Comparison of ENCODE assay signal across 18 cellular contexts in the genomic region with DNA sequence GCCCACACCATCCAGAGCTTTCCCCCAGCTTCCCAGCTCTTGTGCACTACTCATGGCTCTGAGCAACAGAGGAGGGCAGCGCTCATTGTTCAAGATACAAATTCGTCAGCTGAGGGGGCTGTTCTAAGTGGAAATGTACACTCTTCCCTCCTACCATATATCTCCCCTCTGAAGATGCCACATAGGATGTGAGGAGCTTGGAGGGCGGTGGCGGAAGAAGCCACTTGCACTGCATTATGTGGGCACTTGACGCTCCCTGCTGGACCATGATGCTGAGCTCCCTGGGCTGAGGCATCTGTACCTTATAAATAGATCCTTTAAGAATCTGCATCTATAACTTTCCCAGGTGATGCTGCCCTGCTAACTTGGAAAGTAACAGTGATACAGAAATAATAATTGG.
A peak's percentile ranks its signal among the peaks of the same experiment; 100 is the strongest.
DNase-seq lines count a peak whose midpoint lies in the region; ATAC-seq and TF ChIP-seq lines count a peak whose summit lies in the region.
"Had no signal": no experiment of that assay in that cellular context is flagged by ENCODE, and none has a peak within 500 bp of the region (broad histone marks: within the 10 kb centered on the region; RNA-seq: fewer than 3 reads in every experiment).

No MANE protein-coding gene starts in this region.

- H3K79me1 ChIP-seq in mesenchymal stem cell (replicated peaks; ENCODE audit: low read length, poor library complexity, severe bottlenecking), result no peaks in the 10 kb centered on the region

- no peak overlapping the region for H3K14ac ChIP-seq in mesenchymal stem cell (ENCODE audit: low read length in 2 of 2)

- no peaks in the 10 kb centered on the region for H3F3A ChIP-seq in SK-N-SH (replicated peaks; ENCODE audit: insufficient read depth)

- H3K4me1 ChIP-seq in SK-N-SH (ENCODE audit: control insufficient read depth in 1 of 2, insufficient read depth in 2 of 2, low read depth in 1 of 2, low read length in 1 of 2) (no peaks in the 10 kb centered on the region), mesenchymal stem cell (ENCODE audit: control insufficient read depth, insufficient read depth, low read depth, low read length) (peaks cover 4% of the 10 kb centered on the region), thoracic aorta (ENCODE audit: control insufficient read depth in 1 of 2, low read depth in 2 of 2) (peaks cover 13 to 29% of the 10 kb centered on the region in 2 donors)
- H3K4me1 ChIP-seq: A549 had no signal

- H3K18ac ChIP-seq in mesenchymal stem cell (ENCODE audit: low read depth in 1 of 2, low read length in 2 of 2), result no peak overlapping the region

- DNase-seq in SK-N-SH (no peak), mesenchymal stem cell (no peak), thoracic aorta (ENCODE audit: low spot score) (no peak), left colon (no peak), GM19238 (ENCODE audit: insufficient read length, low spot score) (no peak)
- DNase-seq: CD4-positive, CD25-positive, alpha-beta regulatory T cell; DMS79; HFFc6; NCI-H1048; NCI-H2107; NCI-H774; Right ventricle myocardium superior had no signal

- no peak for ATAC-seq in SK-N-SH treated with all-trans-retinoic acid at 6 μM for 48 hours
- ATAC-seq in thoracic aorta (ENCODE audit: insufficient number of reproducible peaks, low FRiP score, low read depth), result no peak
- no peak for ATAC-seq in GM21526 (IDR thresholded peaks at IDR 0.05; ENCODE audit: low FRiP score, unreplicated experiment)
- ATAC-seq in left colon, result no peak
- ATAC-seq: A549, Panc1 had no signal

- no peak overlapping the region for H3K4me2 ChIP-seq in SK-N-SH
- no peak overlapping the region for H3K4me2 ChIP-seq in mesenchymal stem cell (ENCODE audit: low read length, poor library complexity, severe bottlenecking)
- H3K4me2 ChIP-seq: A549 had no signal

- no peaks in the 10 kb centered on the region for H3K36me3 ChIP-seq in SK-N-SH (replicated peaks in 1 of 2; ENCODE audit: control insufficient read depth in 1 of 2, insufficient read depth in 2 of 2, low read length in 1 of 2)
- H3K36me3 ChIP-seq in mesenchymal stem cell (ENCODE audit: control insufficient read depth in 1 of 2, insufficient read depth in 2 of 2, low read depth in 1 of 2, low read length in 2 of 2), result no peaks in the 10 kb centered on the region
- H3K36me3 ChIP-seq in thoracic aorta, result no peaks in the 10 kb centered on the region

- TF ChIP-seq EP300 in SK-N-SH (IDR thresholded peaks at IDR 0.05; ENCODE audit: borderline replicate concordance in 1 of 2, low read depth in 1 of 2, low read length in 1 of 2), result no peak

- H3K27me3 ChIP-seq in SK-N-SH (ENCODE audit: insufficient read depth), result no peaks in the 10 kb centered on the region
- no peaks in the 10 kb centered on the region for H3K27me3 ChIP-seq in mesenchymal stem cell (ENCODE audit: control insufficient read depth in 1 of 2, insufficient read depth in 1 of 2, low read length in 2 of 2)
- H3K27me3 ChIP-seq in thoracic aorta (replicated peaks; ENCODE audit: insufficient read depth), result no peaks in the 10 kb centered on the region

- H3K9me3 ChIP-seq in SK-N-SH (no peaks in the 10 kb centered on the region), mesenchymal stem cell (ENCODE audit: control insufficient read depth, low read length) (no peaks in the 10 kb centered on the region), thoracic aorta (no peaks in the 10 kb centered on the region)
- H3K9me3 ChIP-seq: A549 had no signal

- 70% methylated on average over 4 of the region's 5 CpGs for WGBS in SK-N-SH (ENCODE audit: low lambda C conversion rate)
- WGBS in mesenchymal stem cell, result 82% methylated on average over 5 of the region's 5 CpGs

- H2BK15ac ChIP-seq in mesenchymal stem cell (ENCODE audit: low read depth, poor library complexity, severe bottlenecking), result no peak overlapping the region

- H3K27ac ChIP-seq in SK-N-SH (ENCODE audit: low read depth in 2 of 2, low read length in 1 of 2), result no peak overlapping the region
- peak overlapping the region; percentile 12 for H3K27ac ChIP-seq in angular gyrus (ENCODE audit: low read depth, low read length)
- no peak overlapping the region for H3K27ac ChIP-seq in mesenchymal stem cell (ENCODE audit: low read length, poor library complexity, severe bottlenecking)
- H3K27ac ChIP-seq in thoracic aorta, result peak overlapping the region; percentile 18 to 59
- H3K27ac ChIP-seq: A549, GM23248 had no signal

- H3K23ac ChIP-seq in mesenchymal stem cell (ENCODE audit: low read length in 2 of 2), result no peak overlapping the region

- CTCF ChIA-PET in SK-N-SH (lab: Yijun Ruan, JAX), result interaction anchor here (1.2 kb wide), 1 partner anchor 503 kb away, joined by 3 read pairs; no protein-coding TSS in a partner anchor

- no peak overlapping the region for H3K4me3 ChIP-seq in SK-N-SH (ENCODE audit: low read depth in 2 of 2, low read length in 1 of 2)
- no peak overlapping the region for H3K4me3 ChIP-seq in mesenchymal stem cell (ENCODE audit: insufficient read depth in 1 of 2, low read depth in 1 of 2, low read length in 2 of 2)
- no peak overlapping the region for H3K4me3 ChIP-seq in thoracic aorta
- H3K4me3 ChIP-seq: A549, GM23248 had no signal

- H3K9ac ChIP-seq in SK-N-SH (no peak overlapping the region), mesenchymal stem cell (ENCODE audit: low read length) (peak overlapping the region; percentile 6)
- H3K9ac ChIP-seq: GM23248 had no signal

- no peak overlapping the region for H4K8ac ChIP-seq in mesenchymal stem cell (ENCODE audit: low read length)

- no peaks in the 10 kb centered on the region for H3K9me2 ChIP-seq in SK-N-SH

- TF ChIP-seq CTCF in SK-N-SH (IDR thresholded peaks at IDR 0.05) (no peak), thoracic aorta (IDR thresholded peaks at IDR 0.05) (no peak)

- H2AFZ ChIP-seq in SK-N-SH (ENCODE audit: low read depth) (no peak overlapping the region), mesenchymal stem cell (ENCODE audit: low read depth, low read length) (no peak overlapping the region)
- H2AFZ ChIP-seq: GM23248 had no signal

- H3K4ac ChIP-seq in mesenchymal stem cell (ENCODE audit: low read depth in 1 of 2, low read length in 2 of 2), result no peak overlapping the region

- no peak overlapping the region for H2AK5ac ChIP-seq in mesenchymal stem cell (ENCODE audit: low read length, severe bottlenecking)

- H2BK12ac ChIP-seq in mesenchymal stem cell (ENCODE audit: low read length in 2 of 2), result no peak overlapping the region

- peak; percentile 36; the same call in 1 of the 2 replicates for TF ChIP-seq RAD21 in SK-N-SH (IDR thresholded peaks at IDR 0.05; ENCODE audit: low read length)

- no peak overlapping the region for H2BK120ac ChIP-seq in mesenchymal stem cell (ENCODE audit: low read depth, low read length)

- H3K79me2 ChIP-seq in SK-N-SH (ENCODE audit: insufficient read depth), result no peaks in the 10 kb centered on the region

- H4K20me1 ChIP-seq in SK-N-SH (ENCODE audit: insufficient read depth), result no peaks in the 10 kb centered on the region

- H2BK5ac ChIP-seq in mesenchymal stem cell (ENCODE audit: low read depth, low read length, poor library complexity, severe bottlenecking), result no peak overlapping the region

- no peak overlapping the region for H4K91ac ChIP-seq in mesenchymal stem cell (ENCODE audit: low read length)

- POLR2A ChIA-PET in SK-N-SH (lab: Yijun Ruan, JAX), result no interaction called here

- intact Hi-C loops in left colon (cut with DNase I, micrococcal nuclease), result no loop called here

TF ChIP-seq in SK-N-SH, 30 proteins besides CTCF, POLR2A, EP300 and RAD21 (continues in another document):
- TF ChIP-seq FOSL2 (IDR thresholded peaks at IDR 0.05; ENCODE audit: borderline replicate concordance, low read depth) (no peak), YY1 (IDR thresholded peaks at IDR 0.05; ENCODE audit: low read depth) (no peak), GABPA (IDR thresholded peaks at IDR 0.05; ENCODE audit: low read depth) (no peak), NRF1 (IDR thresholded peaks at IDR 0.05; ENCODE audit: low read depth, low read length) (no peak), TCF12 (IDR thresholded peaks at IDR 0.05) (no peak), ELF1 (IDR thresholded peaks at IDR 0.05) (no peak)
- TF ChIP-seq, protein P1, sequence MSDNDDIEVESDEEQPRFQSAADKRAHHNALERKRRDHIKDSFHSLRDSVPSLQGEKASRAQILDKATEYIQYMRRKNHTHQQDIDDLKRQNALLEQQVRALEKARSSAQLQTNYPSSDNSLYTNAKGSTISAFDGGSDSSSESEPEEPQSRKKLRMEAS (IDR thresholded peaks at IDR 0.05; ENCODE audit: low read depth), result no peak
- TF ChIP-seq, protein P2, sequence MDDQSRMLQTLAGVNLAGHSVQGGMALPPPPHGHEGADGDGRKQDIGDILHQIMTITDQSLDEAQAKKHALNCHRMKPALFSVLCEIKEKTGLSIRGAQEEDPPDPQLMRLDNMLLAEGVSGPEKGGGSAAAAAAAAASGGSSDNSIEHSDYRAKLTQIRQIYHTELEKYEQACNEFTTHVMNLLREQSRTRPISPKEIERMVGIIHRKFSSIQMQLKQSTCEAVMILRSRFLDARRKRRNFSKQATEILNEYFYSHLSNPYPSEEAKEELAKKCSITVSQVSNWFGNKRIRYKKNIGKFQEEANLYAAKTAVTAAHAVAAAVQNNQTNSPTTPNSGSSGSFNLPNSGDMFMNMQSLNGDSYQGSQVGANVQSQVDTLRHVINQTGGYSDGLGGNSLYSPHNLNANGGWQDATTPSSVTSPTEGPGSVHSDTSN (IDR thresholded peaks at IDR 0.05), result no peak

TF ChIP-seq in SK-N-SH treated with all-trans-retinoic acid at 6 μM for 48 hours, 23 proteins besides CTCF, POLR2A, EP300 and RAD21 (continues in another document):
- TF ChIP-seq ARNTL (CRISPR knock-in tag; IDR thresholded peaks at IDR 0.05; ENCODE audit: borderline replicate concordance, low read depth), result no peak
- no peak for TF ChIP-seq ZNF8 (CRISPR knock-in tag; IDR thresholded peaks at IDR 0.05)
- TF ChIP-seq ZFP3 (CRISPR knock-in tag; IDR thresholded peaks at IDR 0.05), result no peak
- TF ChIP-seq TCF4 (CRISPR knock-in tag; IDR thresholded peaks at IDR 0.05; ENCODE audit: borderline replicate concordance), result no peak
- TF ChIP-seq BACH2 (CRISPR knock-in tag; IDR thresholded peaks at IDR 0.05; ENCODE audit: borderline replicate concordance), result no peak
- no peak for TF ChIP-seq GLIS3 (CRISPR knock-in tag; IDR thresholded peaks at IDR 0.05)
- no peak for TF ChIP-seq ZNF565 (CRISPR knock-in tag; conservative IDR thresholded peaks at IDR 0.05; ENCODE audit: low read depth)
- TF ChIP-seq, protein P3, sequence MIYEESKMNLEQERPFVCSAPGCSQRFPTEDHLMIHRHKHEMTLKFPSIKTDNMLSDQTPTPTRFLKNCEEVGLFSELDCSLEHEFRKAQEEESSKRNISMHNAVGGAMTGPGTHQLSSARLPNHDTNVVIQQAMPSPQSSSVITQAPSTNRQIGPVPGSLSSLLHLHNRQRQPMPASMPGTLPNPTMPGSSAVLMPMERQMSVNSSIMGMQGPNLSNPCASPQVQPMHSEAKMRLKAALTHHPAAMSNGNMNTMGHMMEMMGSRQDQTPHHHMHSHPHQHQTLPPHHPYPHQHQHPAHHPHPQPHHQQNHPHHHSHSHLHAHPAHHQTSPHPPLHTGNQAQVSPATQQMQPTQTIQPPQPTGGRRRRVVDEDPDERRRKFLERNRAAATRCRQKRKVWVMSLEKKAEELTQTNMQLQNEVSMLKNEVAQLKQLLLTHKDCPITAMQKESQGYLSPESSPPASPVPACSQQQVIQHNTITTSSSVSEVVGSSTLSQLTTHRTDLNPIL (CRISPR knock-in tag; IDR thresholded peaks at IDR 0.05; ENCODE audit: low read depth), result no peak
- no peak for TF ChIP-seq ZC3H10 (CRISPR knock-in tag; IDR thresholded peaks at IDR 0.05)
- no peak for TF ChIP-seq CSDC2 (CRISPR knock-in tag; IDR thresholded peaks at IDR 0.05)

Comparison
In these comparisons a context has a peak if more than half of its experiments do, and no peak if none do; other contexts are left out.
1. H3K27ac ChIP-seq: peak in angular gyrus (single experiment) and thoracic aorta (2 of 2); none in SK-N-SH (0 of 2) and mesenchymal stem cell (single experiment).